ENCODE assay signal across 28 cellular contexts in the genomic region with DNA sequence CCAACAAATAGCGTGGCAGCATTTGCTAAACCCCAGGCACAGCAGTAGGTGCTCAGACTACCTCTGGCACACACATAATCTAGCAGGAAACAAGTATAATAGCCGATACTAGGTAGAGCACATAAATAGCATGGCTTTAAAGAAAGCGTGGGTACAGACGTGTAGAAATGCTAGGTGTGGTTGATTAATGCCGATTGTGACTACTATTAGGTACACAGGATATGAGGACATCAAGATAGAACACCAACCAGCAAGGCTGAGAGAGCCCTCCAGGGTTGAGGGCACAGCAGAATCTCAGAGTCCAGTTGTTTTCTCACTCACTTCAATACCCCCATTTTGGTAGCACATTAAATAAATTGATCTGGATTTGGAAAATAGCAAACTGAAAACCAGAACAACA.
"Had no signal": no experiment of that assay in that cellular context is flagged by ENCODE, and none has a peak within 500 bp of the region (broad histone marks: within the 10 kb centered on the region; RNA-seq: fewer than 3 reads in every experiment).

No MANE protein-coding gene starts in this region.

- H3K36me3 Mint-ChIP-seq: neural progenitor cell; stimulated activated effector memory CD8-positive, alpha-beta T cell treated with anti-CD3 and anti-CD28 coated beads, Interleukin-12 subunit alpha, Interleukin-12 subunit beta, amount 100 ng/mL, for 72 hours; stimulated activated naive B cell treated with anti-CD40 and anti-IgM and Interleukin-4, amounts not matched to agents 10 μg/mL and 1 μg/mL and 100 μg/mL, for 72 hours had no signal

- H3K9ac ChIP-seq: neural progenitor cell, parathyroid adenoma had no signal

- H3K4me3 Mint-ChIP-seq: nephron; neural progenitor cell; stimulated activated effector memory CD8-positive, alpha-beta T cell treated with anti-CD3 and anti-CD28 coated beads, Interleukin-12 subunit alpha, Interleukin-12 subunit beta, amount 100 ng/mL, for 72 hours; stimulated activated naive B cell treated with anti-CD40 and anti-IgM and Interleukin-4, amounts not matched to agents 10 μg/mL and 1 μg/mL and 100 μg/mL, for 72 hours; stimulated activated naive CD8-positive, alpha-beta T cell treated with anti-CD3 and anti-CD28 coated beads, Interleukin-15, Interleukin-2, amounts not matched to agents 100 ng/mL and 50 ng/mL, for 24 hours had no signal

- H3K9me3 Mint-ChIP-seq: nephron, neural progenitor cell had no signal

- H3K27ac Mint-ChIP-seq: nephron; neural progenitor cell; progenitor cell of endocrine pancreas; stimulated activated effector memory CD8-positive, alpha-beta T cell treated with anti-CD3 and anti-CD28 coated beads, Interleukin-12 subunit alpha, Interleukin-12 subunit beta, amount 100 ng/mL, for 72 hours; stimulated activated naive B cell treated with anti-CD40 and anti-IgM and Interleukin-4, amounts not matched to agents 10 μg/mL and 1 μg/mL and 100 μg/mL, for 72 hours; stimulated activated naive CD8-positive, alpha-beta T cell treated with anti-CD3 and anti-CD28 coated beads, Interleukin-15, Interleukin-2, amounts not matched to agents 100 ng/mL and 50 ng/mL, for 24 hours had no signal

- H3K9me3 ChIP-seq: ovary, psoas muscle, right lobe of liver, sigmoid colon, stomach, thoracic aorta, thyroid gland, tibial nerve, vagina had no signal

- H3K79me2 ChIP-seq: parathyroid adenoma had no signal

- H3K27me3 Mint-ChIP-seq: progenitor cell of endocrine pancreas; stimulated activated naive CD8-positive, alpha-beta T cell treated with anti-CD3 and anti-CD28 coated beads, Interleukin-15, Interleukin-2, amounts not matched to agents 100 ng/mL and 50 ng/mL, for 24 hours had no signal

- DNase-seq: occipital lobe; ovary; posterior cingulate gyrus; psoas muscle; right cardiac atrium; right lobe of liver; sigmoid colon; small intestine; stimulated activated CD4-positive, alpha-beta T cell treated with anti-CD3 and anti-CD28 coated beads, Interleukin-15, amount 100 ng/mL, for 24 hours; stimulated activated CD4-positive, alpha-beta T cell treated with anti-CD3 and anti-CD28 coated beads, Interleukin-2, amount 100 ng/mL, for 24 hours; stimulated activated CD4-positive, alpha-beta T cell treated with anti-CD3 and anti-CD28 coated beads, Interleukin-2, amount 100 ng/mL, for 48 hours; stimulated activated CD4-positive, alpha-beta T cell treated with anti-CD3 and anti-CD28 coated beads, Interleukin-4, amount 100 ng/mL, for 24 hours; stimulated activated naive B cell treated with anti-CD40 and anti-IgM and Interleukin-4, amounts not matched to agents 10 μg/mL and 1 μg/mL and 100 μg/mL, for 72 hours; stimulated activated naive CD4-positive, alpha-beta T cell treated with Interleukin-2 at 50 U/mL for 16 hours; stomach; thyroid gland; trophoblast cell; upper lobe of left lung had no signal

- H3K4me2 ChIP-seq: neural progenitor cell had no signal

- H3K27me3 ChIP-seq: neural progenitor cell, ovary, right lobe of liver, sigmoid colon, stomach, thyroid gland, tibial nerve, upper lobe of left lung, vagina had no signal

- H2AFZ ChIP-seq: neural progenitor cell, parathyroid adenoma had no signal

- H3K4me1 ChIP-seq: parathyroid adenoma, psoas muscle, right lobe of liver, stomach, thyroid gland, tibial nerve, upper lobe of left lung, vagina had no signal

- H3K4me1 Mint-ChIP-seq: nephron; stimulated activated effector memory CD8-positive, alpha-beta T cell treated with anti-CD3 and anti-CD28 coated beads, Interleukin-12 subunit alpha, Interleukin-12 subunit beta, amount 100 ng/mL, for 72 hours; stimulated activated naive B cell treated with anti-CD40 and anti-IgM and Interleukin-4, amounts not matched to agents 10 μg/mL and 1 μg/mL and 100 μg/mL, for 72 hours had no signal

- ATAC-seq: psoas muscle; right cardiac atrium; right lobe of liver; stimulated activated effector memory CD8-positive, alpha-beta T cell treated with anti-CD3 and anti-CD28 coated beads, Interleukin-12 subunit alpha, Interleukin-12 subunit beta, amount 100 ng/mL, for 72 hours; stimulated activated naive B cell treated with anti-CD40 and anti-IgM and Interleukin-4, amounts not matched to agents 10 μg/mL and 1 μg/mL and 100 μg/mL, for 72 hours had no signal

- H3K36me3 ChIP-seq: neural progenitor cell, ovary, right lobe of liver, sigmoid colon, stomach, thoracic aorta, thyroid gland, tibial nerve, upper lobe of left lung, vagina had no signal

- FAIRE-seq: small intestine, urothelium cell line had no signal

- H3K27ac ChIP-seq: neural progenitor cell, ovary, parathyroid adenoma, psoas muscle, right lobe of liver, sigmoid colon, stomach, thoracic aorta, thyroid gland, tibial nerve, upper lobe of left lung, vagina had no signal

- H3K4me3 ChIP-seq: neural progenitor cell, ovary, psoas muscle, right lobe of liver, sigmoid colon, stomach, thoracic aorta, thyroid gland, tibial nerve, upper lobe of left lung, vagina had no signal
